ENCODE assay signal across 11 cellular contexts in genomic region chr17:41012326-41012725, GRCh38. TPM values are rescaled to one million over a fixed set of nuclear protein-coding genes. Genes with fewer than 3 reads are reported as not detected.
DNase-seq lines count a peak whose midpoint lies in the region; ATAC-seq and TF ChIP-seq lines count a peak whose summit lies in the region.
"Not testable (repeated sequence)": the region's sequence is repeated elsewhere in the genome, so short reads cannot be mapped to it uniquely, and the experiment has no call there.
"Had no signal": no experiment of that assay in that cellular context is flagged by ENCODE, and none has a peak within 500 bp of the region (broad histone marks: within the 10 kb centered on the region; RNA-seq: fewer than 3 reads in every experiment).

No MANE protein-coding gene starts in this region.

- H3K4me2 ChIP-seq in PC-3 (ENCODE audit: low read length) = 0 out of 2 replicates have a peak overlapping the region, but pooled peaks have one; percentile 6

- not testable (repeated sequence) for H3K4me3 ChIP-seq in PC-3 (ENCODE audit: low read length); WERI-Rb-1 (ENCODE audit: low read depth, low read length)

- TF ChIP-seq CTCF in PC-3 (conservative IDR thresholded peaks at IDR 0.05; ENCODE audit: low read depth, low read length); WERI-Rb-1 (IDR thresholded peaks at IDR 0.05; ENCODE audit: low read depth, low read length): not testable (repeated sequence)

- H3K9me3 ChIP-seq in PC-3 (ENCODE audit: low read length); WERI-Rb-1 (ENCODE audit: severe bottlenecking): not testable (repeated sequence)

- H3K9ac ChIP-seq in PC-3 (ENCODE audit: low read length) = not testable (repeated sequence)

- ATAC-seq in PC-3 = not testable (repeated sequence)

- H3K9me2 ChIP-seq in PC-3 (replicated peaks; ENCODE audit: low read length) = not testable (repeated sequence)

- H3K27me3 ChIP-seq in PC-3 (ENCODE audit: low read length); WERI-Rb-1 (ENCODE audit: insufficient read depth, low read depth, severe bottlenecking): not testable (repeated sequence)

- H3K36me3 ChIP-seq in PC-3 (ENCODE audit: low read depth, low read length); WERI-Rb-1: not testable (repeated sequence)

- not testable (repeated sequence) for BruUV-seq in PC-3 (replicated peaks; lab: Mats Ljungman, UMichigan)

- peak; percentile 19 for DNase-seq in DMS53 treated with DMSO at 0.1 percent for 48 hours (lab: John Stamatoyannopoulos, UW; ENCODE audit: unreplicated experiment)
- DNase-seq in NCI-H2029 (lab: John Stamatoyannopoulos, UW) = peak; percentile 15
- DNase-seq in NCI-H510A treated with DMSO at 0.1 percent for 48 hours (lab: John Stamatoyannopoulos, UW) = peak; percentile 39
- DNase-seq in PC-3 = not testable (repeated sequence)
- peak; percentile 49 for DNase-seq in WERI-Rb-1
- DNase-seq in cerebellum (ENCODE audit: low spot score) = peak; percentile 32

- not testable (repeated sequence) for H3K79me2 ChIP-seq in PC-3 (ENCODE audit: low read length)

- H3K4me1 ChIP-seq in PC-3 (ENCODE audit: insufficient read depth, low read length) = peaks cover 46% of the 10 kb centered on the region

- intact Hi-C loops in PC-3 (cut with micrococcal nuclease) = not testable (repeated sequence)

- H4K20me1 ChIP-seq in PC-3 (ENCODE audit: low read length) = not testable (repeated sequence)

- CTCF ChIA-PET in PC-3 (lab: Charles Lee) = interaction anchor here (1.3 kb wide), 1 partner anchor 310 kb away, joined by 4 read pairs; no protein-coding TSS in a partner anchor

- H3K27ac ChIP-seq in PC-3 (ENCODE audit: low read length) (peak overlapping the region; percentile 79), WERI-Rb-1 (peak overlapping the region; percentile 68)

- H2AFZ ChIP-seq in PC-3 (ENCODE audit: low read length) = not testable (repeated sequence)

- H3F3A ChIP-seq in PC-3 (ENCODE audit: low read length, unreplicated experiment) = not testable (repeated sequence)

- POLR2A ChIA-PET in PC-3 (lab: Charles Lee; ENCODE audit: unreplicated experiment) = not testable (repeated sequence)

RNA-seq across cellular contexts. Expression of gene KRTAP3-1, which starts 3.4 kb away (rescaled TPM):
- total RNA-seq in PC-3 (2014; rRNA removed) (1.6 TPM in 1 of 2 replicates, not detected in the other), cerebellum (not detected)
- total RNA-seq: CD4-positive, CD25-positive, alpha-beta regulatory T cell; CD8-positive, alpha-beta memory T cell; H1; H9; IMR-90 had no signal

RNA-seq across cellular contexts. Expression of gene KRTAP3-2, which starts 12.6 kb away (rescaled TPM):
- not detected in 2 replicates for total RNA-seq in PC-3 (2014; rRNA removed)
- not detected for total RNA-seq in cerebellum
- total RNA-seq: CD4-positive, CD25-positive, alpha-beta regulatory T cell; CD8-positive, alpha-beta memory T cell; H1; H9; IMR-90 had no signal

RNA-seq across cellular contexts. Expression of gene KRTAP1-5, which starts 14.7 kb away (rescaled TPM):
- total RNA-seq in PC-3 (2014; rRNA removed) (0.51 TPM in 1 of 2 replicates, not detected in the other), cerebellum (not detected)
- total RNA-seq: CD4-positive, CD25-positive, alpha-beta regulatory T cell; CD8-positive, alpha-beta memory T cell; H1; H9 had no signal

RNA-seq across cellular contexts. Expression of gene KRTAP1-4, which starts 17.7 kb away (rescaled TPM):
- total RNA-seq in PC-3 (2014; rRNA removed) (not detected in 2 replicates), cerebellum (not detected)
- total RNA-seq: CD4-positive, CD25-positive, alpha-beta regulatory T cell; CD8-positive, alpha-beta memory T cell; H1; H9; IMR-90 had no signal

RNA-seq across cellular contexts. Expression of gene KRTAP3-3, which starts 18.4 kb away (rescaled TPM):
- total RNA-seq in PC-3 (2014; rRNA removed) = not detected in 2 replicates
- not detected for total RNA-seq in cerebellum
- total RNA-seq: CD4-positive, CD25-positive, alpha-beta regulatory T cell; CD8-positive, alpha-beta memory T cell; H1; H9; IMR-90 had no signal
